In the genomic region with DNA sequence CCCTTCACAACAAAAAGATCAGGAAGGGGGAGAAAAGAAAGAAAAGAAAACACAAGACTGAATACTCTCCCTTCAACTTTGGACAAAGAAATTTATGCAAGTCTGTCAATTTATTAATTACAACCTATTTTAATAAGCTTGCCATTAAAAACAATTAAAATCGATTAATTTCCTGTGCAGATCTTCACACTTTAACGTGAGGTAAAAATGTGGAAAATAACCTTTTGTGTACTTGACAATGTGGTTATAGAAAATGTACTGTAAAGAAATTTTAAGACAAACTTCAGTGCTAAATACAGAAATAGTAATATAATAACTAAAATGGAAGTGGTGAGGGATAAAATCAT, we compare ENCODE assay signal across 9 cellular contexts. TPM values are rescaled to one million over a fixed set of nuclear protein-coding genes. Genes with fewer than 3 reads are reported as not detected.
DNase-seq lines count a peak whose midpoint lies in the region; ATAC-seq and TF ChIP-seq lines count a peak whose summit lies in the region.
"Had no signal": no experiment of that assay in that cellular context is flagged by ENCODE, and none has a peak within 500 bp of the region (broad histone marks: within the 10 kb centered on the region; RNA-seq: fewer than 3 reads in every experiment).

No MANE protein-coding gene starts in this region.

- CTCF ChIA-PET in CD8-positive, alpha-beta memory T cell (lab: Charles Lee) = interaction anchor here (0.6 to 2.3 kb wide), 17 partner anchors 9 to 698 kb away, joined by 3 to 14 read pairs (median 4); a partner anchor contains a TSS

- ATAC-seq in HG02870 (IDR thresholded peaks at IDR 0.05; ENCODE audit: unreplicated experiment) (no peak), GM18868 (IDR thresholded peaks at IDR 0.05; ENCODE audit: unreplicated experiment) (no peak)

- peaks cover 23 to 30% (median 25%) of the 10 kb centered on the region in 3 donors for H3K4me1 Mint-ChIP-seq in CD8-positive, alpha-beta memory T cell
- H3K4me1 Mint-ChIP-seq in dendritic cell treated with granulocyte-macrophage colony-stimulating factor and Interleukin-4, amounts not matched to agents 40 ng/mL and 50 ng/mL, for 4 days (ENCODE audit: low read depth) = peaks cover 43% of the 10 kb centered on the region

- H3F3A ChIP-seq in MM.1S (ENCODE audit: insufficient read depth, low read length) = peaks cover 16% of the 10 kb centered on the region

- peaks cover 6 to 11% of the 10 kb centered on the region in 2 donors for H3K27me3 Mint-ChIP-seq in CD8-positive, alpha-beta memory T cell
- H3K27me3 Mint-ChIP-seq in dendritic cell treated with granulocyte-macrophage colony-stimulating factor and Interleukin-4, amounts not matched to agents 40 ng/mL and 50 ng/mL, for 4 days = peaks cover 32% of the 10 kb centered on the region

- H2AFZ ChIP-seq in MM.1S (ENCODE audit: low read length) (peak overlapping the region; percentile 70), neuron (ENCODE audit: low read depth, low read length) (peak overlapping the region; percentile 60)

- no peaks in the 10 kb centered on the region for H3K27me3 ChIP-seq in CD8-positive, alpha-beta memory T cell (ENCODE audit: insufficient read depth, low read length, poor library complexity, severe bottlenecking)
- H3K27me3 ChIP-seq in MM.1S (replicated peaks; ENCODE audit: insufficient read depth, low read length) (no peaks in the 10 kb centered on the region), neuron (ENCODE audit: insufficient read depth, low read length) (no peaks in the 10 kb centered on the region)

- no peak overlapping the region for H3K9ac ChIP-seq in MM.1S (ENCODE audit: low read length)

- H3K4me3 ChIP-seq in CD8-positive, alpha-beta memory T cell (ENCODE audit: low read length) = peak overlapping the region; percentile 72
- H3K4me3 ChIP-seq in MM.1S (ENCODE audit: low read length) = peak overlapping the region; percentile 64
- H3K4me3 ChIP-seq in neuron (ENCODE audit: low read length) = peak overlapping the region; percentile 66

- no peaks in the 10 kb centered on the region for H3K9me3 ChIP-seq in CD8-positive, alpha-beta memory T cell (ENCODE audit: low read length)
- no peaks in the 10 kb centered on the region for H3K9me3 ChIP-seq in MM.1S (replicated peaks; ENCODE audit: insufficient read depth, low read length)
- H3K9me3 ChIP-seq in neuron (ENCODE audit: low read length) = no peaks in the 10 kb centered on the region

- no peak for DNase-seq in CD8-positive, alpha-beta memory T cell
- DNase-seq in MM.1S (no peak), cerebellar nuclear complex (lab: John Stamatoyannopoulos, UW) (no peak), cerebellar cortex (ENCODE audit: low spot score) (no peak)
- DNase-seq: activated CD8-positive, alpha-beta memory T cell treated with anti-CD3 and anti-CD28 coated beads for 24 hours had no signal

- no peaks in the 10 kb centered on the region for H3K36me3 ChIP-seq in CD8-positive, alpha-beta memory T cell (ENCODE audit: insufficient read depth, low read length)
- no peaks in the 10 kb centered on the region for H3K36me3 ChIP-seq in MM.1S (replicated peaks; ENCODE audit: insufficient read depth, low read length)
- H3K36me3 ChIP-seq in neuron (ENCODE audit: insufficient read depth, low read length) = no peaks in the 10 kb centered on the region

- peak overlapping the region; percentile 92 for H3K4me2 ChIP-seq in MM.1S (ENCODE audit: low read depth, low read length)

- intact Hi-C loops in dendritic cell treated with granulocyte-macrophage colony-stimulating factor and Interleukin-4, amounts not matched to agents 40 ng/mL and 50 ng/mL, for 4 days (cut with micrococcal nuclease) = loop anchor here (2.0 to 10.0 kb wide), 4 partner anchors 60 to 700 kb away; a partner anchor contains a TSS

- peak overlapping the region; percentile 93 to 99 (median 99) for H3K4me3 Mint-ChIP-seq in CD8-positive, alpha-beta memory T cell
- H3K4me3 Mint-ChIP-seq in dendritic cell treated with granulocyte-macrophage colony-stimulating factor and Interleukin-4, amounts not matched to agents 40 ng/mL and 50 ng/mL, for 4 days = peak overlapping the region; percentile 60

- H3K4me1 ChIP-seq in CD8-positive, alpha-beta memory T cell (ENCODE audit: insufficient read depth, low read length) = peaks cover 14% of the 10 kb centered on the region
- no peaks in the 10 kb centered on the region for H3K4me1 ChIP-seq in MM.1S (ENCODE audit: low read length)
- H3K4me1 ChIP-seq in neuron (ENCODE audit: insufficient read depth, low read length) = peaks cover 24% of the 10 kb centered on the region

- H3K9me3 Mint-ChIP-seq in CD8-positive, alpha-beta memory T cell = no peaks in the 10 kb centered on the region
- H3K9me3 Mint-ChIP-seq in dendritic cell treated with granulocyte-macrophage colony-stimulating factor and Interleukin-4, amounts not matched to agents 40 ng/mL and 50 ng/mL, for 4 days = no peaks in the 10 kb centered on the region

- no peak overlapping the region for H3K27ac ChIP-seq in CD8-positive, alpha-beta memory T cell (ENCODE audit: low read depth, low read length)
- H3K27ac ChIP-seq in MM.1S (ENCODE audit: low read length) = no peak overlapping the region

- peaks cover 0 to 26% (median 0%) of the 10 kb centered on the region in 3 donors for H3K36me3 Mint-ChIP-seq in CD8-positive, alpha-beta memory T cell
- peaks cover 21% of the 10 kb centered on the region for H3K36me3 Mint-ChIP-seq in dendritic cell treated with granulocyte-macrophage colony-stimulating factor and Interleukin-4, amounts not matched to agents 40 ng/mL and 50 ng/mL, for 4 days (ENCODE audit: low read depth)

- H4K20me1 ChIP-seq in MM.1S (ENCODE audit: insufficient read depth, low read length) = no peaks in the 10 kb centered on the region

- H3K79me2 ChIP-seq in MM.1S (ENCODE audit: low read length) = peaks cover 15% of the 10 kb centered on the region

- POLR2A ChIA-PET in CD8-positive, alpha-beta memory T cell (lab: Charles Lee) = interaction anchor here (1.4 kb wide), 1 partner anchor 59 kb away, joined by 8 read pairs; a partner anchor contains a TSS

- no peaks in the 10 kb centered on the region for H3K9me2 ChIP-seq in MM.1S (replicated peaks; ENCODE audit: insufficient read depth, low read length)

- TF ChIP-seq CTCF in MM.1S (IDR thresholded peaks at IDR 0.05; ENCODE audit: low read length) = no peak

- H3K27ac Mint-ChIP-seq in CD8-positive, alpha-beta memory T cell = peak overlapping the region in 7 of 8 donors; percentile 22 to 97 (median 94)
- H3K27ac Mint-ChIP-seq in dendritic cell treated with granulocyte-macrophage colony-stimulating factor and Interleukin-4, amounts not matched to agents 40 ng/mL and 50 ng/mL, for 4 days = no peak overlapping the region

RNA-seq across cellular contexts. Expression of a gene that starts 2.7 kb away (rescaled TPM):
- 10 to 100 TPM; 36.8 to 37.0 TPM for total RNA-seq in CD8-positive, alpha-beta memory T cell
- 24.6 TPM for polyA plus RNA-seq in CD8-positive, alpha-beta memory T cell

RNA-seq across cellular contexts. Expression of a gene that starts 59.1 kb away (rescaled TPM):
- 10 to 100 TPM; 24.8 to 25.9 TPM for total RNA-seq in CD8-positive, alpha-beta memory T cell
- polyA plus RNA-seq in CD8-positive, alpha-beta memory T cell = 16.1 TPM
